In the genomic region with DNA sequence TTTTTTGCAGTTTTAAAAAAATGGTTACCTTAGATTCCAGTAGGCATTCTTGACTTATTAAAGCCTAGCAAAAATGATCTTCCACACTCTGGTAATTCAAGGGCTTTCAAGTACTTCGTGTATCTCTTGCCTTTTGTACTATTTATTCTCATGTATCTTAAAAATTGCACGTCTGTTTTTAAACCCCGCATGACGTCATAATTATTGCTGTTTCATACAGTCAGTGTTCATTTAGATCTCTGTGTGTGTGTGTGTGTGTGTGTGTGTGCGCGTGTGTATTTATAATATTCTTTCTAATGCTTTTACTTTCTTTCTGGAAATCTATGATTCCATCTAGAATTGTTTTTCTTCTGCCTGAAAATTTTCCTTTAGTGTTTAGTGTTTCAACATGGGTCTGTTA, we compare ENCODE assay signal across 30 cellular contexts.
"Had no signal": no experiment of that assay in that cellular context is flagged by ENCODE, and none has a peak within 500 bp of the region (broad histone marks: within the 10 kb centered on the region; RNA-seq: fewer than 3 reads in every experiment).

No MANE protein-coding gene starts in this region.

- DNase-seq: immature natural killer cell; kidney; left colon; left lung; lower lobe of right lung; mammary epithelial cell; mesenchymal stem cell; naive thymus-derived CD8-positive, alpha-beta T cell; nucleus accumbens; pancreas; posterior cingulate gyrus; retina; right cardiac atrium; sigmoid colon; small intestine; spleen; stimulated activated CD4-positive, alpha-beta T cell treated with anti-CD3 and anti-CD28 coated beads, Interleukin-4, amount 100 ng/mL, for 24 hours; stimulated activated naive CD4-positive, alpha-beta T cell; tibial artery; trophoblast cell; upper lobe of right lung had no signal

- H3K27ac Mint-ChIP-seq: immature natural killer cell; naive thymus-derived CD8-positive, alpha-beta T cell; nephron; stimulated activated effector memory CD8-positive, alpha-beta T cell treated with anti-CD3 and anti-CD28 coated beads, Interleukin-12 subunit alpha, Interleukin-12 subunit beta, amount 100 ng/mL, for 72 hours; stimulated activated naive CD8-positive, alpha-beta T cell treated with anti-CD3 and anti-CD28 coated beads, Interleukin-15, Interleukin-2, amounts not matched to agents 100 ng/mL and 50 ng/mL, for 24 hours had no signal

- FAIRE-seq: islet of Langerhans, kidney, small intestine, urothelium cell line had no signal

- ATAC-seq: left colon; left lung; lower lobe of right lung; naive thymus-derived CD8-positive, alpha-beta T cell; pancreas; right cardiac atrium; stimulated activated effector memory CD8-positive, alpha-beta T cell treated with anti-CD3 and anti-CD28 coated beads, Interleukin-12 subunit alpha, Interleukin-12 subunit beta, amount 100 ng/mL, for 72 hours; upper lobe of right lung had no signal

- H3K36me3 ChIP-seq: left lung, lower lobe of right lung, pancreas, prostate gland, sigmoid colon, spleen, suprapubic skin, thoracic aorta, tibial artery, upper lobe of right lung had no signal

- H3K4me3 Mint-ChIP-seq: immature natural killer cell; naive thymus-derived CD8-positive, alpha-beta T cell; nephron; neural crest cell; stimulated activated effector memory CD8-positive, alpha-beta T cell treated with anti-CD3 and anti-CD28 coated beads, Interleukin-12 subunit alpha, Interleukin-12 subunit beta, amount 100 ng/mL, for 72 hours; stimulated activated naive CD8-positive, alpha-beta T cell treated with anti-CD3 and anti-CD28 coated beads, Interleukin-15, Interleukin-2, amounts not matched to agents 100 ng/mL and 50 ng/mL, for 24 hours had no signal

- H3K4me1 Mint-ChIP-seq: immature natural killer cell; nephron; neural crest cell; stimulated activated effector memory CD8-positive, alpha-beta T cell treated with anti-CD3 and anti-CD28 coated beads, Interleukin-12 subunit alpha, Interleukin-12 subunit beta, amount 100 ng/mL, for 72 hours had no signal

- H3K4me1 ChIP-seq: left lung, lower lobe of right lung, pancreas, prostate gland, sigmoid colon, spleen, suprapubic skin, tibial artery, upper lobe of right lung had no signal

- H3K36me3 Mint-ChIP-seq: immature natural killer cell; naive thymus-derived CD8-positive, alpha-beta T cell; stimulated activated effector memory CD8-positive, alpha-beta T cell treated with anti-CD3 and anti-CD28 coated beads, Interleukin-12 subunit alpha, Interleukin-12 subunit beta, amount 100 ng/mL, for 72 hours had no signal

- H3K9me3 ChIP-seq: left lung, lower lobe of right lung, pancreas, prostate gland, sigmoid colon, spleen, suprapubic skin, thoracic aorta, tibial artery, upper lobe of right lung had no signal

- H3K4me3 ChIP-seq: left lung, lower lobe of right lung, pancreas, prostate gland, sigmoid colon, spleen, suprapubic skin, thoracic aorta, tibial artery, upper lobe of right lung had no signal

- H3K9me3 Mint-ChIP-seq: naive thymus-derived CD8-positive, alpha-beta T cell; nephron; neural crest cell; stimulated activated effector memory CD8-positive, alpha-beta T cell treated with anti-CD3 and anti-CD28 coated beads, Interleukin-12 subunit alpha, Interleukin-12 subunit beta, amount 100 ng/mL, for 72 hours; stimulated activated naive CD8-positive, alpha-beta T cell treated with anti-CD3 and anti-CD28 coated beads, Interleukin-15, Interleukin-2, amounts not matched to agents 100 ng/mL and 50 ng/mL, for 24 hours had no signal

- H3K27ac ChIP-seq: left lung, lower lobe of right lung, pancreas, prostate gland, sigmoid colon, spleen, suprapubic skin, thoracic aorta, tibial artery, upper lobe of right lung had no signal

- H3K27me3 ChIP-seq: pancreas, upper lobe of right lung had no signal
